In genomic region chr18:37248281-37248680, GRCh38 we compare ENCODE assay signal across 27 cellular contexts.
"Had no signal": no experiment of that assay in that cellular context is flagged by ENCODE, and none has a peak within 500 bp of the region (broad histone marks: within the 10 kb centered on the region; RNA-seq: fewer than 3 reads in every experiment).

No MANE protein-coding gene starts in this region.

- H3K27me3 ChIP-seq: body of pancreas, SJCRH30 had no signal

- H3K9me3 ChIP-seq: adrenal gland, body of pancreas, breast epithelium, SJCRH30 had no signal

- H3K4me3 ChIP-seq: adrenal gland, body of pancreas, breast epithelium, SJCRH30, SK-N-MC had no signal

- H3K36me3 ChIP-seq: adrenal gland, breast epithelium, SJCRH30 had no signal

- H3K27ac ChIP-seq: adrenal gland, body of pancreas, breast epithelium, SJCRH30, SK-N-MC had no signal

- H3K27ac Mint-ChIP-seq: activated CD4-positive, alpha-beta T cell treated with anti-CD3 and anti-CD28 coated beads for 36 hours; activated CD4-positive, alpha-beta T cell treated with anti-CD3 and anti-CD28 coated beads, Interleukin-2, amount 10 ng/mL, durations not matched to agents 7 days and 5 days; activated CD8-positive, alpha-beta T cell treated with anti-CD3 and anti-CD28 coated beads, Interleukin-2, amount 10 ng/mL, durations not matched to agents 7 days and 5 days; activated naive CD4-positive, alpha-beta T cell treated with anti-CD3 and anti-CD28 coated beads for 36 hours; activated naive CD4-positive, alpha-beta T cell treated with anti-CD3 and anti-CD28 coated beads, Interleukin-2, amount 50 U/mL, for 72 hours; activated T-cell treated with anti-CD3 and anti-CD28 coated beads, Interleukin-2, amount 50 U/mL, for 24 hours; activated T-helper 2 cell treated with anti-CD3 and anti-CD28 coated beads, Interferon-gamma antibody, Interleukin-2, Interleukin-4, amounts not matched to agents 10 μg/mL and 5 μg/mL and 100 μg/mL, durations not matched to agents 14 hours and 24 hours and 36 hours; WTC11 had no signal

- ATAC-seq: activated CD4-positive, alpha-beta T cell treated with anti-CD3 and anti-CD28 coated beads for 36 hours; activated CD4-positive, CD25-positive, alpha-beta regulatory T cell treated with anti-CD3 and anti-CD28 coated beads, Interleukin-2, amount 50 U/mL, for 24 hours; activated CD8-positive, alpha-beta T cell treated with anti-CD3 and anti-CD28 coated beads, Interleukin-2, amount 10 ng/mL, durations not matched to agents 7 days and 5 days; activated naive CD4-positive, alpha-beta T cell treated with anti-CD3 and anti-CD28 coated beads, Interleukin-2, amount 50 U/mL, for 72 hours; body of pancreas; Panc1; WTC11 had no signal

- H3K4me1 ChIP-seq: adrenal gland, breast epithelium, SJCRH30 had no signal

- H3K36me3 Mint-ChIP-seq: WTC11 had no signal

- DNase-seq: activated CD4-positive, alpha-beta T cell treated with anti-CD3 and anti-CD28 coated beads for 36 hours; activated CD4-positive, alpha-beta T cell treated with anti-CD3 and anti-CD28 coated beads, Interleukin-2, amount 10 ng/mL, durations not matched to agents 7 days and 5 days; activated CD4-positive, alpha-beta T cell treated with anti-CD3 and anti-CD28 coated beads, Interleukin-2, amount 50 U/mL, for 48 hours; activated CD8-positive, alpha-beta T cell treated with anti-CD3 and anti-CD28 coated beads, Interleukin-2, amount 10 ng/mL, durations not matched to agents 7 days and 5 days; activated gamma-delta T cell; activated naive CD4-positive, alpha-beta T cell treated with anti-CD3 and anti-CD28 coated beads for 36 hours; activated T-cell treated with anti-CD3 and anti-CD28 coated beads, Interleukin-2, amount 50 U/mL, for 24 hours; adrenal gland; body of pancreas; caudate nucleus; Karpas-422; KBM-7; NCI-H1436 treated with DMSO at 0.1 percent for 48 hours; NCI-H1694 treated with DMSO at 0.1 percent for 48 hours; NCI-H2029; NCI-H345; NCI-H524 treated with DMSO at 0.1 percent for 48 hours; SHP77; SJCRH30; T1000 had no signal

- H3K4me1 Mint-ChIP-seq: activated CD4-positive, alpha-beta T cell treated with anti-CD3 and anti-CD28 coated beads, Interleukin-2, amount 10 ng/mL, durations not matched to agents 7 days and 5 days had no signal

- H3K9me3 Mint-ChIP-seq: activated CD4-positive, alpha-beta T cell treated with anti-CD3 and anti-CD28 coated beads, Interleukin-2, amount 10 ng/mL, durations not matched to agents 7 days and 5 days; activated T-helper 2 cell treated with anti-CD3 and anti-CD28 coated beads, Interferon-gamma antibody, Interleukin-2, Interleukin-4, amounts not matched to agents 10 μg/mL and 5 μg/mL and 100 μg/mL, durations not matched to agents 14 hours and 24 hours and 36 hours; WTC11 had no signal

- H3K4me3 Mint-ChIP-seq: activated CD4-positive, alpha-beta T cell treated with anti-CD3 and anti-CD28 coated beads for 36 hours; activated CD4-positive, alpha-beta T cell treated with anti-CD3 and anti-CD28 coated beads, Interleukin-2, amount 10 ng/mL, durations not matched to agents 7 days and 5 days; activated CD8-positive, alpha-beta T cell treated with anti-CD3 and anti-CD28 coated beads, Interleukin-2, amount 10 ng/mL, durations not matched to agents 7 days and 5 days; activated naive CD4-positive, alpha-beta T cell treated with anti-CD3 and anti-CD28 coated beads for 36 hours; activated T-cell treated with anti-CD3 and anti-CD28 coated beads, Interleukin-2, amount 50 U/mL, for 24 hours; WTC11 had no signal
